Comparison of ENCODE assay signal across 8 cellular contexts in genomic region chr18:13222371-13223281, GRCh38. TPM values are rescaled to one million over a fixed set of nuclear protein-coding genes. Genes with fewer than 3 reads are reported as not detected.
A peak's percentile ranks its signal among the peaks of the same experiment; 100 is the strongest.
DNase-seq lines count a peak whose midpoint lies in the region; ATAC-seq and TF ChIP-seq lines count a peak whose summit lies in the region.

No MANE protein-coding gene starts in this region.

- H3K9me3 Mint-ChIP-seq in activated CD8-positive, alpha-beta T cell treated with anti-CD3 and anti-CD28 coated beads, Interleukin-2, amount 10 ng/mL, durations not matched to agents 7 days and 5 days (ENCODE audit: insufficient read depth) = no peaks in the 10 kb centered on the region
- no peaks in the 10 kb centered on the region for H3K9me3 Mint-ChIP-seq in activated CD8-positive, alpha-beta T cell treated with anti-CD3 and anti-CD28 coated beads for 36 hours

- H3K4me1 ChIP-seq in ascending aorta = peaks cover 13 to 34% of the 10 kb centered on the region in 2 donors
- H3K4me1 ChIP-seq in lower lobe of right lung = peaks cover 62% of the 10 kb centered on the region

- H3K27me3 Mint-ChIP-seq in activated CD8-positive, alpha-beta T cell treated with anti-CD3 and anti-CD28 coated beads, Interleukin-2, amount 10 ng/mL, durations not matched to agents 7 days and 5 days (ENCODE audit: low read depth) = peaks cover 7% of the 10 kb centered on the region
- peaks cover 6% of the 10 kb centered on the region for H3K27me3 Mint-ChIP-seq in activated CD8-positive, alpha-beta T cell treated with anti-CD3 and anti-CD28 coated beads for 36 hours

- H3K4me3 ChIP-seq in ascending aorta (peak overlapping the region; percentile 23 to 91), lower lobe of right lung (peak overlapping the region; percentile 2)

- H3K36me3 ChIP-seq in ascending aorta (peaks cover 0 to 4% of the 10 kb centered on the region in 2 donors), lower lobe of right lung (no peaks in the 10 kb centered on the region)

- no peak overlapping the region for H3K4me3 Mint-ChIP-seq in activated CD8-positive, alpha-beta T cell treated with anti-CD3 and anti-CD28 coated beads, Interleukin-2, amount 10 ng/mL, durations not matched to agents 7 days and 5 days
- H3K4me3 Mint-ChIP-seq in activated CD8-positive, alpha-beta T cell treated with anti-CD3 and anti-CD28 coated beads for 36 hours = no peak overlapping the region

- no peak for DNase-seq in activated CD8-positive, alpha-beta T cell treated with anti-CD3 and anti-CD28 coated beads, Interleukin-2, amount 10 ng/mL, durations not matched to agents 7 days and 5 days
- DNase-seq in activated CD8-positive, alpha-beta T cell treated with anti-CD3 and anti-CD28 coated beads for 36 hours = no peak
- DNase-seq in ascending aorta (ENCODE audit: low spot score in 2 of 2) (peak in 1 of 2 donors; percentile 83), lower lobe of right lung (peak; percentile 73), ureter (ENCODE audit: low spot score) (peak; percentile 84), dedifferentiated amniotic fluid mesenchymal stem cell (ENCODE audit: extremely low spot score) (no peak)

- no peaks in the 10 kb centered on the region for H3K36me3 Mint-ChIP-seq in activated CD8-positive, alpha-beta T cell treated with anti-CD3 and anti-CD28 coated beads, Interleukin-2, amount 10 ng/mL, durations not matched to agents 7 days and 5 days (ENCODE audit: low read depth)
- peaks cover 7% of the 10 kb centered on the region for H3K36me3 Mint-ChIP-seq in activated CD8-positive, alpha-beta T cell treated with anti-CD3 and anti-CD28 coated beads for 36 hours (ENCODE audit: low read depth)

- H3K27me3 ChIP-seq in ascending aorta (no peaks in the 10 kb centered on the region), lower lobe of right lung (ENCODE audit: low read depth) (peaks cover 5% of the 10 kb centered on the region)

- CTCF ChIA-PET in activated CD8-positive, alpha-beta T cell treated with anti-CD3 and anti-CD28 coated beads, Interleukin-2, amount 10 ng/mL, durations not matched to agents 7 days and 5 days (lab: Charles Lee) = interaction anchor here (1.1 to 2.1 kb wide), 2 partner anchors 407 to 411 kb away, joined by 3 to 4 read pairs; no protein-coding TSS in a partner anchor
- CTCF ChIA-PET in activated CD8-positive, alpha-beta T cell treated with anti-CD3 and anti-CD28 coated beads for 36 hours (lab: Charles Lee) = interaction anchor here (1.0 kb wide), 1 partner anchor 63 kb away, joined by 4 read pairs; no protein-coding TSS in a partner anchor

- POLR2A ChIA-PET in activated CD8-positive, alpha-beta T cell treated with anti-CD3 and anti-CD28 coated beads, Interleukin-2, amount 10 ng/mL, durations not matched to agents 7 days and 5 days (lab: Charles Lee) = interaction anchor here (1.4 kb wide), 1 partner anchor 51 kb away, joined by 3 read pairs; no protein-coding TSS in a partner anchor
- POLR2A ChIA-PET in activated CD8-positive, alpha-beta T cell treated with anti-CD3 and anti-CD28 coated beads for 36 hours (lab: Charles Lee) = interaction anchor here (0.9 to 1.9 kb wide), 2 partner anchors 9 to 55 kb away, joined by 3 to 4 read pairs; no protein-coding TSS in a partner anchor

- no peaks in the 10 kb centered on the region for H3K9me3 ChIP-seq in ascending aorta
- no peaks in the 10 kb centered on the region for H3K9me3 ChIP-seq in lower lobe of right lung

- ATAC-seq in activated CD8-positive, alpha-beta T cell treated with anti-CD3 and anti-CD28 coated beads, Interleukin-2, amount 10 ng/mL, durations not matched to agents 7 days and 5 days = no peak
- no peak for ATAC-seq in activated CD8-positive, alpha-beta T cell treated with anti-CD3 and anti-CD28 coated beads for 36 hours
- peak; percentile 51 to 71 for ATAC-seq in lower lobe of right lung
- no peak for ATAC-seq in HG03457 (IDR thresholded peaks at IDR 0.05; ENCODE audit: unreplicated experiment)
- no peak for ATAC-seq in GM21717 (IDR thresholded peaks at IDR 0.05; ENCODE audit: unreplicated experiment)

- H3K4me1 Mint-ChIP-seq in activated CD8-positive, alpha-beta T cell treated with anti-CD3 and anti-CD28 coated beads, Interleukin-2, amount 10 ng/mL, durations not matched to agents 7 days and 5 days (ENCODE audit: low read depth) = peaks cover 46% of the 10 kb centered on the region
- peaks cover 34% of the 10 kb centered on the region for H3K4me1 Mint-ChIP-seq in activated CD8-positive, alpha-beta T cell treated with anti-CD3 and anti-CD28 coated beads for 36 hours (ENCODE audit: low read depth)

- intact Hi-C loops in activated CD8-positive, alpha-beta T cell treated with anti-CD3 and anti-CD28 coated beads for 36 hours (cut with micrococcal nuclease) = loop anchor here (2.0 kb wide), 1 partner anchor 154 kb away; no protein-coding TSS in a partner anchor
- intact Hi-C loops in ascending aorta (cut with DNase I) (loop anchor here (1.0 kb wide), 1 partner anchor 14 kb away; no protein-coding TSS in a partner anchor), lower lobe of right lung (cut with DNase I) (no loop called here)

- TF ChIP-seq CTCF in activated CD8-positive, alpha-beta T cell treated with anti-CD3 and anti-CD28 coated beads for 36 hours (IDR thresholded peaks at IDR 0.05) = no peak
- TF ChIP-seq CTCF in ascending aorta (IDR thresholded peaks at IDR 0.05) (no peak), lower lobe of right lung (IDR thresholded peaks at IDR 0.05) (no peak)

- H3K27ac Mint-ChIP-seq in activated CD8-positive, alpha-beta T cell treated with anti-CD3 and anti-CD28 coated beads, Interleukin-2, amount 10 ng/mL, durations not matched to agents 7 days and 5 days = peak overlapping the region; percentile 13
- H3K27ac Mint-ChIP-seq in activated CD8-positive, alpha-beta T cell treated with anti-CD3 and anti-CD28 coated beads for 36 hours = no peak overlapping the region

- H3K27ac ChIP-seq in ascending aorta (peak overlapping the region; percentile 67 to 92), lower lobe of right lung (peak overlapping the region; percentile 39)

RNA-seq across cellular contexts. Expression of gene LDLRAD4, which starts 4.1 kb away (rescaled TPM):
- total RNA-seq in activated CD8-positive, alpha-beta T cell treated with anti-CD3 and anti-CD28 coated beads, Interleukin-2, amount 10 ng/mL, durations not matched to agents 7 days and 5 days = 10 to 100 TPM; 34.3 to 35.7 TPM
- total RNA-seq in activated CD8-positive, alpha-beta T cell treated with anti-CD3 and anti-CD28 coated beads for 36 hours = 10 to 100 TPM; 37.3 to 38.5 TPM
- total RNA-seq in ascending aorta = 21.0 TPM
- total RNA-seq in lower lobe of right lung = 24.6 TPM
- 39.7 TPM for total RNA-seq in ureter

Comparison
In these comparisons a context has a peak if more than half of its experiments do, and no peak if none do; other contexts are left out.
1. ATAC-seq: peak in lower lobe of right lung (2 of 2); none in activated CD8-positive, alpha-beta T cell treated with anti-CD3 and anti-CD28 coated beads, Interleukin-2, amount 10 ng/mL, durations not matched to agents 7 days and 5 days (single experiment), activated CD8-positive, alpha-beta T cell treated with anti-CD3 and anti-CD28 coated beads for 36 hours (single experiment), HG03457 (single experiment) and GM21717 (single experiment).
2. DNase-seq: peak in lower lobe of right lung (single experiment) and ureter (single experiment); none in activated CD8-positive, alpha-beta T cell treated with anti-CD3 and anti-CD28 coated beads, Interleukin-2, amount 10 ng/mL, durations not matched to agents 7 days and 5 days (single experiment), activated CD8-positive, alpha-beta T cell treated with anti-CD3 and anti-CD28 coated beads for 36 hours (single experiment) and dedifferentiated amniotic fluid mesenchymal stem cell (single experiment).